ENCODE assay signal across 21 cellular contexts in the genomic region with DNA sequence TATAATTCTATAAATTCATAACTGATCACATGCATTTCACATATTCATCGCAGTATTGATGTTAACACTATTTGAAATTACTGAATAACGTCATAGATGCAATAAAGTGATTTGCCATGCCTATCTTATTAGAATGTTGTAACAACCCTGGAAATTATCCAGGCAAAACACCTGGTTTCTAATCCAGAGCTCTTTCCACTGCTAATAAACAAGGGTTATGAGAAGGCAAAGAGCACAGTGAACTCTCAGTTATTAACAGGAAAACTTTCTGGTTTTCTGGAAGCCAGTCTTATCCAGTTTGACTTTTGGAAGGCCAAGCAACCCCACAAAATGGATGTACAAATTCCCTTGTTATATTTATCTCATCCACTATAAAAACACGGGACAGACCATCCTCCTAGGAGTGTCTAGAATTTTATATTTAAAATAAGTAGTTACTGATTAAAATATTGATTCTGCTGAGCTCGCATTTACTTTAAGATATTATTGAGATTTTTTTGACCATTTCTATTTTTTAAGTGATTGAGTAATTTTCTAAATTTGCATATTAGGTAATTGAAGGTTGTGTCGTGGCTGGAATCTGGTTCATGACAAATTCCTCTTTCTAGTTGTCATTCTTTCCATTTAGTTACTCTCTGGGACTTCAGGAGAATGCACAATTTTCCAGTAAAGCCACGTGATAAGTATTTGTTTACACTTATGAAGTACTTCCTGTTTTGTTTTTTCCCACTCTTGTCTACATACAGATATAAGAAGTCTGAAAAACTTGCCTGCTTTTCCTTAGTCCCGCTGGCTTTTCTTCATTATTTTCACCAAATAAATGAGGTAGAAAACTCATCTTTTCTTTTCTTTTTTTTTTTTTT.
"Had no signal": no experiment of that assay in that cellular context is flagged by ENCODE, and none has a peak within 500 bp of the region (broad histone marks: within the 10 kb centered on the region; RNA-seq: fewer than 3 reads in every experiment).

No MANE protein-coding gene starts in this region.

- H3K79me2 ChIP-seq: parathyroid adenoma had no signal

- H3K27me3 ChIP-seq: brain microvascular endothelial cell, colonic mucosa, gastroesophageal sphincter, neutrophil, tibial artery had no signal

- DNase-seq: activated CD4-positive, alpha-beta T cell treated with anti-CD3 and anti-CD28 coated beads, Interleukin-2, amount 10 ng/mL, durations not matched to agents 24 days and 14 days; activated CD4-positive, CD25-positive, alpha-beta regulatory T cell; activated CD8-positive, alpha-beta T cell treated with anti-CD3 and anti-CD28 coated beads for 36 hours; activated naive CD4-positive, alpha-beta T cell treated with anti-CD3 and anti-CD28 coated beads for 36 hours; activated naive CD8-positive, alpha-beta T cell treated with anti-CD3 and anti-CD28 coated beads, Interleukin-2, amount 50 U/mL, for 24 hours; activated T-cell treated with anti-CD3 and anti-CD28 coated beads, Interleukin-2, amount 50 U/mL, for 24 hours; anterior cingulate cortex; brain microvascular endothelial cell; colonic mucosa; endodermal cell; erythroblast; immature natural killer cell; stimulated activated CD4-positive, alpha-beta T cell treated with anti-CD3 and anti-CD28 coated beads, Interleukin-12 subunit alpha, Interleukin-12 subunit beta, amount 100 ng/mL, for 4 hours; stimulated activated CD4-positive, alpha-beta T cell treated with anti-CD3 and anti-CD28 coated beads, Interleukin-2, amount 100 ng/mL, for 24 hours; stimulated activated naive CD8-positive, alpha-beta T cell treated with anti-CD3 and anti-CD28 coated beads, Interleukin-15, Interleukin-2, amounts not matched to agents 100 U/mL and 50 U/mL, for 24 hours; substantia nigra; T1000; tibial artery had no signal

- H3K4me3 ChIP-seq: colonic mucosa, gastroesophageal sphincter, tibial artery had no signal

- H3K9me3 ChIP-seq: colonic mucosa, gastroesophageal sphincter, neutrophil, tibial artery had no signal

- H3K4me1 ChIP-seq: colonic mucosa, gastroesophageal sphincter, parathyroid adenoma, tibial artery had no signal

- H2AFZ ChIP-seq: parathyroid adenoma had no signal

- H3K36me3 ChIP-seq: brain microvascular endothelial cell, colonic mucosa, gastroesophageal sphincter, neutrophil, tibial artery had no signal

- H3K9ac ChIP-seq: parathyroid adenoma had no signal

- H3K27ac ChIP-seq: brain microvascular endothelial cell, colonic mucosa, gastroesophageal sphincter, neutrophil, parathyroid adenoma, tibial artery had no signal
